ENCODE assay signal across 9 cellular contexts in the genomic region with DNA sequence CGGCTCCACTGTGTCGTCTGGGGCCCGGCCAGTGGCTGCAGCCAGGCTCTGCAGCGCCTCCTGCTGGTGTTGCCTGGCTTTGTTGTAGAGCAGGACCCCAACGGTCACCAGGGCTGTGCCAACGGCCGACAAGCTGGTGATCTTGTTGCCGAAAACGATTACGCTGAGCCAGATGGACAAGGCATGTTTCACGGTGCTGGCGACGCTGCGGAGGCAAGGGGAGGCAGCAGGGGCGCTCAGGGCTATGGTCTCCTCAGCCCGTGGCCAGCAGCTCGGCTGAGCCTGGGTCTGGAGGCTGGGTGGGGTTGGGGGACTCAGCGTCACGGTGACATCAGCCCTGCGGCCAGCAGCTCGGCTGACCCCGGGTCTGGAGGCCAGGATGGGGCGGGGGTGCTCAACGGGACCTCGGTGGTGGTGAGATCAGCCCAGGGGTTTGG. TPM values are rescaled to one million over a fixed set of nuclear protein-coding genes. Genes with fewer than 3 reads are reported as not detected.
DNase-seq lines count a peak whose midpoint lies in the region; ATAC-seq and TF ChIP-seq lines count a peak whose summit lies in the region.
"Had no signal": no experiment of that assay in that cellular context is flagged by ENCODE, and none has a peak within 500 bp of the region (broad histone marks: within the 10 kb centered on the region; RNA-seq: fewer than 3 reads in every experiment).

No MANE protein-coding gene starts in this region.

- peak; percentile 51; the same call in 1 of the 2 replicates for TF ChIP-seq CTCF in WI38 (IDR thresholded peaks at IDR 0.05; ENCODE audit: low read depth, low read length)
- TF ChIP-seq CTCF in fibroblast of villous mesenchyme (IDR thresholded peaks at IDR 0.05; ENCODE audit: insufficient read depth, low read depth, low read length), result peak; percentile 44

- H3K4me3 ChIP-seq in WI38 (ENCODE audit: low read depth, low read length) (no peak overlapping the region), fibroblast of villous mesenchyme (ENCODE audit: low read depth, low read length) (no peak overlapping the region)

- ATAC-seq in GM21423 (IDR thresholded peaks at IDR 0.05; ENCODE audit: unreplicated experiment), result no peak
- ATAC-seq in HG03442 (IDR thresholded peaks at IDR 0.05; ENCODE audit: unreplicated experiment), result no peak
- ATAC-seq: naive thymus-derived CD4-positive, alpha-beta T cell had no signal

- DNase-seq in DMS 273 (lab: John Stamatoyannopoulos, UW; ENCODE audit: unreplicated experiment) (peak; percentile 39), DMS 273 treated with DMSO at 0.1 percent for 48 hours (lab: John Stamatoyannopoulos, UW) (no peak), fibroblast of villous mesenchyme (ENCODE audit: low read depth) (no peak), HK-2 (ENCODE audit: unreplicated experiment) (no peak)
- DNase-seq in stimulated activated CD4-positive, alpha-beta T cell treated with anti-CD3 and anti-CD28 coated beads, Interleukin-4, amount 100 ng/mL, for 48 hours (ENCODE audit: low read depth in 2 of 2), result peak; percentile 34 to 43

RNA-seq across cellular contexts. Expression of gene CDK11B, which starts 7.0 kb away (rescaled TPM):
- 5.2 and 6.0 TPM in 2 replicates for total RNA-seq in fibroblast of villous mesenchyme

RNA-seq across cellular contexts. Expression of gene SLC35E2B, which starts 26.8 kb away (rescaled TPM):
- total RNA-seq in fibroblast of villous mesenchyme, result 31.2 and 32.8 TPM in 2 replicates

RNA-seq across cellular contexts. Expression of gene MMP23B, which starts 33.9 kb away (rescaled TPM):
- total RNA-seq in fibroblast of villous mesenchyme, result 6.5 and 11.0 TPM in 2 replicates

RNA-seq across cellular contexts. Expression of gene MIB2, which starts 50.5 kb away (rescaled TPM):
- 58.7 and 62.8 TPM in 2 replicates for total RNA-seq in fibroblast of villous mesenchyme

RNA-seq across cellular contexts. Expression of gene CDK11A, which starts 58.3 kb away (rescaled TPM):
- 18.1 and 20.9 TPM in 2 replicates for total RNA-seq in fibroblast of villous mesenchyme

Comparison
In these comparisons a context has a peak if more than half of its experiments do, and no peak if none do; other contexts are left out.
1. DNase-seq: peak in DMS 273 (single experiment) and stimulated activated CD4-positive, alpha-beta T cell treated with anti-CD3 and anti-CD28 coated beads, Interleukin-4, amount 100 ng/mL, for 48 hours (2 of 2); none in DMS 273 treated with DMSO at 0.1 percent for 48 hours (single experiment), fibroblast of villous mesenchyme (single experiment) and HK-2 (single experiment).